12 cellular contexts compared by ENCODE assay signal in the genomic region with DNA sequence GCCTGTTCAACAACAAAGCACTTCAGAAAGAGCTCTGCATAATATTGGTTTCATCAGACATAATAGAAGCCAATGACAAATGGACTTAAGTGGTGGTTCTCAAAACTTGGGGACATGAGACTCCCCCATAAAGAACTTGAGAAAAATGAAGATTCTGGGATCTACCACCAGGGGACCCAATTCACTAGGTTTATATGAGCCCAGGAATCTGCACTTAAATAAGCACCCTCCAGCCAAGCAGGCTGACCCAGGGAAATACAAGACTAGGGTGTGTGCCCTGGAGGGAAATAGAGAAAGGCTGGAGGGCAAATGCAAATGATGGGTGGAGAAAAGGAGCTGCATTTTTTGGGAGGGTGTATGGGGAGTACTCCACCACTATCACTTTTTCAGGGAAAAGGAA. TPM values are rescaled to one million over a fixed set of nuclear protein-coding genes. Genes with fewer than 3 reads are reported as not detected.
DNase-seq lines count a peak whose midpoint lies in the region; ATAC-seq and TF ChIP-seq lines count a peak whose summit lies in the region.
"Had no signal": no experiment of that assay in that cellular context is flagged by ENCODE, and none has a peak within 500 bp of the region (broad histone marks: within the 10 kb centered on the region; RNA-seq: fewer than 3 reads in every experiment).

No MANE protein-coding gene starts in this region.

- ATAC-seq in psoas muscle (no peak), HG02678 (IDR thresholded peaks at IDR 0.05; ENCODE audit: unreplicated experiment) (no peak)
- ATAC-seq: activated CD4-positive, CD25-positive, alpha-beta regulatory T cell treated with anti-CD3 and anti-CD28 coated beads, Interleukin-2, amount 50 U/mL, for 24 hours had no signal

- H3K27ac ChIP-seq in epithelial cell of prostate (peak overlapping the region; percentile 66), psoas muscle (no peak overlapping the region)
- H3K27ac ChIP-seq: thoracic aorta had no signal

- H3K27me3 ChIP-seq in NT2/D1 (ENCODE audit: insufficient read depth, insufficient read length) (no peaks in the 10 kb centered on the region), psoas muscle (ENCODE audit: insufficient read depth in 3 of 3, low read length in 2 of 3) (no peaks in the 10 kb centered on the region)

- H3K4me1 Mint-ChIP-seq in activated T-helper 2 cell treated with anti-CD3 and anti-CD28 coated beads, Interferon-gamma antibody, Interleukin-2, Interleukin-4, amounts not matched to agents 10 μg/mL and 5 μg/mL and 100 μg/mL, durations not matched to agents 14 hours and 24 hours and 36 hours (ENCODE audit: low read depth): no peaks in the 10 kb centered on the region

- intact Hi-C loops in psoas muscle (cut with DNase I): no loop called here
- intact Hi-C loops in activated T-helper 2 cell treated with anti-CD3 and anti-CD28 coated beads, Interferon-gamma antibody, Interleukin-2, Interleukin-4, amounts not matched to agents 10 μg/mL and 5 μg/mL and 100 μg/mL, durations not matched to agents 14 hours and 24 hours and 36 hours (cut with micrococcal nuclease): no loop called here

- no peaks in the 10 kb centered on the region for H3K36me3 ChIP-seq in NT2/D1 (ENCODE audit: insufficient read depth, insufficient read length, low read length)
- H3K36me3 ChIP-seq in psoas muscle (ENCODE audit: insufficient read depth in 1 of 2, low read depth in 1 of 2): no peaks in the 10 kb centered on the region
- H3K36me3 ChIP-seq: thoracic aorta had no signal

- no peaks in the 10 kb centered on the region for H3K36me3 Mint-ChIP-seq in activated T-helper 2 cell treated with anti-CD3 and anti-CD28 coated beads, Interferon-gamma antibody, Interleukin-2, Interleukin-4, amounts not matched to agents 10 μg/mL and 5 μg/mL and 100 μg/mL, durations not matched to agents 14 hours and 24 hours and 36 hours (ENCODE audit: low read depth)

- no peak overlapping the region for H3K9ac ChIP-seq in NT2/D1 (ENCODE audit: insufficient read length, low read depth)

- H3K9me3 ChIP-seq in NT2/D1 (ENCODE audit: insufficient read depth, low read length) (no peaks in the 10 kb centered on the region), psoas muscle (no peaks in the 10 kb centered on the region)
- H3K9me3 ChIP-seq: thoracic aorta had no signal

- H3K4me3 Mint-ChIP-seq in activated T-helper 2 cell treated with anti-CD3 and anti-CD28 coated beads, Interferon-gamma antibody, Interleukin-2, Interleukin-4, amounts not matched to agents 10 μg/mL and 5 μg/mL and 100 μg/mL, durations not matched to agents 14 hours and 24 hours and 36 hours (ENCODE audit: low read depth): no peak overlapping the region

- DNase-seq in DMS53 (lab: John Stamatoyannopoulos, UW): peak; percentile 41
- DNase-seq in DMS53 treated with DMSO at 0.1 percent for 48 hours (lab: John Stamatoyannopoulos, UW; ENCODE audit: unreplicated experiment): no peak
- peak; percentile 23 for DNase-seq in NT2/D1 (ENCODE audit: low read depth, low spot score)
- no peak for DNase-seq in epithelial cell of prostate (ENCODE audit: low read depth, low spot score)
- DNase-seq in psoas muscle: no peak
- no peak for DNase-seq in activated T-helper 2 cell treated with anti-CD3 and anti-CD28 coated beads, Interferon-gamma antibody, Interleukin-2, Interleukin-4, amounts not matched to agents 10 μg/mL and 5 μg/mL and 100 μg/mL, durations not matched to agents 14 hours and 24 hours and 36 hours (ENCODE audit: low spot score)
- no peak for DNase-seq in stimulated activated CD4-positive, alpha-beta T cell treated with anti-CD3 and anti-CD28 coated beads, Interleukin-4, amount 100 ng/mL, for 24 hours
- DNase-seq: aorta, NCI-H2227 treated with DMSO at 0.1 percent for 48 hours had no signal

- peak; percentile 15 for TF ChIP-seq CTCF in psoas muscle (IDR thresholded peaks at IDR 0.05)

- no peak overlapping the region for H3K27ac Mint-ChIP-seq in activated T-helper 2 cell treated with anti-CD3 and anti-CD28 coated beads, Interferon-gamma antibody, Interleukin-2, Interleukin-4, amounts not matched to agents 10 μg/mL and 5 μg/mL and 100 μg/mL, durations not matched to agents 14 hours and 24 hours and 36 hours

- H3K9me3 Mint-ChIP-seq in activated T-helper 2 cell treated with anti-CD3 and anti-CD28 coated beads, Interferon-gamma antibody, Interleukin-2, Interleukin-4, amounts not matched to agents 10 μg/mL and 5 μg/mL and 100 μg/mL, durations not matched to agents 14 hours and 24 hours and 36 hours: no peaks in the 10 kb centered on the region

- H3K4me3 ChIP-seq in NT2/D1 (ENCODE audit: insufficient read length, low read depth) (no peak overlapping the region), psoas muscle (no peak overlapping the region)
- H3K4me3 ChIP-seq: thoracic aorta had no signal

- H3K4me1 ChIP-seq in NT2/D1 (ENCODE audit: insufficient read depth, insufficient read length): no peaks in the 10 kb centered on the region
- no peaks in the 10 kb centered on the region for H3K4me1 ChIP-seq in psoas muscle

- H3K27me3 Mint-ChIP-seq in activated T-helper 2 cell treated with anti-CD3 and anti-CD28 coated beads, Interferon-gamma antibody, Interleukin-2, Interleukin-4, amounts not matched to agents 10 μg/mL and 5 μg/mL and 100 μg/mL, durations not matched to agents 14 hours and 24 hours and 36 hours (ENCODE audit: low read depth): peaks cover 5% of the 10 kb centered on the region

RNA-seq across cellular contexts. Expression of a gene that starts 52.5 kb away (rescaled TPM):
- total RNA-seq in psoas muscle: 1 to 10 TPM in 3 of 4 donors, under 1 TPM in 1; 0.99 to 2.4 (median 1.9) TPM
- polyA plus RNA-seq in psoas muscle: 1 to 10 TPM in 1 of 3 donors, under 1 TPM in 2; 0.46 to 1.6 (median 0.55) TPM
- 0.05 TPM in 2 replicates for total RNA-seq in activated T-helper 2 cell treated with anti-CD3 and anti-CD28 coated beads, Interferon-gamma antibody, Interleukin-2, Interleukin-4, amounts not matched to agents 10 μg/mL and 5 μg/mL and 100 μg/mL, durations not matched to agents 14 hours and 24 hours and 36 hours

Comparison
In these comparisons a context has a peak if more than half of its experiments do, and no peak if none do; other contexts are left out.
1. DNase-seq: peak in DMS53 (single experiment) and NT2/D1 (single experiment); none in DMS53 treated with DMSO at 0.1 percent for 48 hours (single experiment), epithelial cell of prostate (single experiment), psoas muscle (0 of 2), activated T-helper 2 cell treated with anti-CD3 and anti-CD28 coated beads, Interferon-gamma antibody, Interleukin-2, Interleukin-4, amounts not matched to agents 10 μg/mL and 5 μg/mL and 100 μg/mL, durations not matched to agents 14 hours and 24 hours and 36 hours (single experiment) and stimulated activated CD4-positive, alpha-beta T cell treated with anti-CD3 and anti-CD28 coated beads, Interleukin-4, amount 100 ng/mL, for 24 hours (single experiment).